Comparison of ENCODE assay signal across 1 cellular context in genomic region chr11:77547047-77547836, GRCh38.
TF ChIP-seq lines count a peak whose summit lies in the region.

No MANE protein-coding gene starts in this region.

TF ChIP-seq in GM23338, 12 proteins besides CTCF, POLR2A, EP300 and RAD21 (continued from another document):
- TF ChIP-seq REST (IDR thresholded peaks at IDR 0.05; ENCODE audit: unreplicated experiment), result no peak
- TF ChIP-seq CREB1 (CRISPR knock-in tag; IDR thresholded peaks at IDR 0.05; ENCODE audit: low read depth), result no peak
